In the genomic region with DNA sequence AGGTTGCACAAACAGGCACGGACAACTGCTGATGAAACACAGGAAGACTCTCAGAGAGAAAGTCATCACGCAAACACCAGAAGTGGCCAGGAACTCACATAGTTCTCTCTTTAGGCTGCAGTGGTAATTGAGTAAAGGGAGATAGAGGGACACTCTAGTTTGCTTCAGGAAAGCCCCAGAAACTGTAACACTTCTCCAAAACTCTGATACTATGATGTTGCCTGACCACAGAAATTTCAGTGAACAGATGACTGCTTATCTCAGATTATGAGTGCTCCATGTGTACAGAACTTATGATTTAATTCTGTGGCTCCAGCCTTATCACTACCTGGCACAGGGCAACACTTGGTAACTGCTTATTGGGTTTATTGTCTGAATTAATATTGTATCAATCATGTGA, we compare ENCODE assay signal across 23 cellular contexts.
A peak's percentile ranks its signal among the peaks of the same experiment; 100 is the strongest.
DNase-seq lines count a peak whose midpoint lies in the region; ATAC-seq, FAIRE-seq and TF ChIP-seq lines count a peak whose summit lies in the region.
"Had no signal": no experiment of that assay in that cellular context is flagged by ENCODE, and none has a peak within 500 bp of the region (broad histone marks: within the 10 kb centered on the region; RNA-seq: fewer than 3 reads in every experiment).

No MANE protein-coding gene starts in this region.

- no peak for DNase-seq in GM12878 (ENCODE audit: low read depth, low spot score)
- no peak for DNase-seq in natural killer cell treated with Interleukin-12 subunit alpha and Interleukin-12 subunit beta and Interleukin-15 and Interleukin-18, amount 100 ng/mL, for 72 hours (ENCODE audit: low spot score)
- DNase-seq in germinal center (ENCODE audit: low spot score), result no peak
- DNase-seq: GF-D8; natural killer cell; NCI-H1092; NCI-H2171; NCI-H82; stimulated activated CD4-positive, alpha-beta T cell treated with anti-CD3 and anti-CD28 coated beads, Interleukin-12 subunit alpha, Interleukin-12 subunit beta, amount 100 ng/mL, for 4 hours; SW 1271 had no signal

- H3K27me3 Mint-ChIP-seq in natural killer cell treated with Interleukin-12 subunit alpha and Interleukin-12 subunit beta and Interleukin-15 and Interleukin-18, amount 100 ng/mL, for 72 hours, result no peaks in the 10 kb centered on the region

- H3K4me1 ChIP-seq in GM12878 (ENCODE audit: control insufficient read depth, insufficient read depth, low read length), result no peaks in the 10 kb centered on the region
- H3K4me1 ChIP-seq: gastroesophageal sphincter, vagina had no signal

- intact Hi-C loops in GM12878 (cut with micrococcal nuclease; ENCODE audit: unreplicated experiment), result no loop called here

- H2AFZ ChIP-seq in GM12878 (ENCODE audit: control insufficient read depth, low read depth, low read length), result no peak overlapping the region

- H3K9me3 Mint-ChIP-seq in natural killer cell treated with Interleukin-12 subunit alpha and Interleukin-12 subunit beta and Interleukin-15 and Interleukin-18, amount 100 ng/mL, for 72 hours, result no peaks in the 10 kb centered on the region

- H3K9ac ChIP-seq in GM12878 (ENCODE audit: control insufficient read depth, insufficient read depth, low read length), result no peak overlapping the region

- SMC1A ChIA-PET in GM12878 (lab: Charles Lee; ENCODE audit: uncharacterized antibody, unreplicated experiment), result no interaction called here

- POLR2A ChIA-PET in GM12878 (lab: Charles Lee), result no interaction called here

- TF ChIP-seq RAD21 in GM12878 (IDR thresholded peaks at IDR 0.05; ENCODE audit: insufficient read depth, low read depth, low read length), result no peak

- no peak for TF ChIP-seq POLR2A in GM12878 (IDR thresholded peaks at IDR 0.05; ENCODE audit: low read depth, low read length)

- H3K27ac Mint-ChIP-seq in natural killer cell treated with Interleukin-12 subunit alpha and Interleukin-12 subunit beta and Interleukin-15 and Interleukin-18, amount 100 ng/mL, for 72 hours, result no peak overlapping the region
- H3K27ac Mint-ChIP-seq: natural killer cell had no signal

- WGBS in GM12878 (ENCODE audit: insufficient coverage, insufficient replicate concordance, low lambda C conversion rate, missing lambda C conversion rate), result 4% methylated on average over 2 of the region's 2 CpGs

- no peak overlapping the region for H3K4me3 Mint-ChIP-seq in natural killer cell treated with Interleukin-12 subunit alpha and Interleukin-12 subunit beta and Interleukin-15 and Interleukin-18, amount 100 ng/mL, for 72 hours
- H3K4me3 Mint-ChIP-seq: natural killer cell had no signal

- no peaks in the 10 kb centered on the region for H3K9me3 ChIP-seq in GM12878 (replicated peaks; ENCODE audit: control insufficient read depth, insufficient read depth, low read length)
- H3K9me3 ChIP-seq: gastroesophageal sphincter, vagina had no signal

- no peaks in the 10 kb centered on the region for H3K79me2 ChIP-seq in GM12878 (ENCODE audit: control insufficient read depth, insufficient read depth, low read length)

- H3K27ac ChIP-seq in GM12878 (ENCODE audit: control insufficient read depth, insufficient read depth), result no peak overlapping the region
- H3K27ac ChIP-seq: gastroesophageal sphincter, HL-60, vagina had no signal

- no peak for FAIRE-seq in GM12878 (lab: Jason Lieb, UNC)
- FAIRE-seq: astrocyte, colon, D721Med, K562 had no signal

- CTCF ChIA-PET in GM12878 (lab: Yijun Ruan, JAX), result no interaction called here

- no peaks in the 10 kb centered on the region for H4K20me1 ChIP-seq in GM12878 (ENCODE audit: control insufficient read depth, insufficient read depth)

- no peak for TF ChIP-seq EP300 in GM12878 (IDR thresholded peaks at IDR 0.05; ENCODE audit: borderline replicate concordance in 1 of 2, control insufficient read depth in 1 of 2, low read depth in 2 of 2, low read length in 2 of 2)

- RAD21 ChIA-PET in GM12878 (lab: Charles Lee; ENCODE audit: unreplicated experiment), result no interaction called here

- H3K27me3 ChIP-seq in GM12878 (replicated peaks in 1 of 2; ENCODE audit: control insufficient read depth in 2 of 2, insufficient read depth in 2 of 2, low read length in 1 of 2), result no peaks in the 10 kb centered on the region
- H3K27me3 ChIP-seq: gastroesophageal sphincter, vagina had no signal

- no peaks in the 10 kb centered on the region for H3K36me3 Mint-ChIP-seq in natural killer cell treated with Interleukin-12 subunit alpha and Interleukin-12 subunit beta and Interleukin-15 and Interleukin-18, amount 100 ng/mL, for 72 hours
- H3K36me3 Mint-ChIP-seq: natural killer cell had no signal

- H3K36me3 ChIP-seq in GM12878 (ENCODE audit: control insufficient read depth in 2 of 2, insufficient read depth in 2 of 2, low read length in 1 of 2), result no peaks in the 10 kb centered on the region
- H3K36me3 ChIP-seq: gastroesophageal sphincter, vagina had no signal

- no TSS peak for BruUV-seq in GM12878 (replicated peaks; lab: Mats Ljungman, UMichigan)

- no peak overlapping the region for H3K4me3 ChIP-seq in GM12878
- H3K4me3 ChIP-seq: gastroesophageal sphincter, K562, lung, vagina had no signal

- in situ Hi-C loops in GM12878 (cut with MboI), result no loop called here

- peak; percentile 60 for ATAC-seq in GM18517 (IDR thresholded peaks at IDR 0.05; ENCODE audit: unreplicated experiment)
- ATAC-seq in GM21528 (IDR thresholded peaks at IDR 0.05; ENCODE audit: low FRiP score, unreplicated experiment), result peak; percentile 66
- ATAC-seq in HG03159 (IDR thresholded peaks at IDR 0.05; ENCODE audit: unreplicated experiment), result peak; percentile 62
- peak; percentile 68 for ATAC-seq in GM12878
- no peak for ATAC-seq in HG03521 (IDR thresholded peaks at IDR 0.05; ENCODE audit: unreplicated experiment)
- ATAC-seq in natural killer cell treated with Interleukin-12 subunit alpha and Interleukin-12 subunit beta and Interleukin-15 and Interleukin-18, amount 100 ng/mL, for 72 hours, result no peak
- ATAC-seq in HG03108 (IDR thresholded peaks at IDR 0.05; ENCODE audit: unreplicated experiment), result no peak
- ATAC-seq: gastroesophageal sphincter, K562 had no signal

- no peak overlapping the region for H3K4me2 ChIP-seq in GM12878 (ENCODE audit: control insufficient read depth, insufficient read depth)

- H3K4me1 Mint-ChIP-seq in natural killer cell treated with Interleukin-12 subunit alpha and Interleukin-12 subunit beta and Interleukin-15 and Interleukin-18, amount 100 ng/mL, for 72 hours (ENCODE audit: low read depth in 2 of 2), result no peaks in the 10 kb centered on the region
- H3K4me1 Mint-ChIP-seq: natural killer cell had no signal

- no peak for TF ChIP-seq CTCF in GM12878 (IDR thresholded peaks at IDR 0.05 in 2 of 3, conservative IDR thresholded peaks at IDR 0.05 in 1 of 3; ENCODE audit: control insufficient read depth in 2 of 3, extremely low read depth in 1 of 3, insufficient read depth in 1 of 3, low read depth in 3 of 3, low read length in 3 of 3)

TF ChIP-seq in GM12878, 131 proteins besides CTCF, POLR2A, EP300 and RAD21 (continues in another document):
- no peak for TF ChIP-seq ZNF274 (IDR thresholded peaks at IDR 0.05; ENCODE audit: insufficient read depth, insufficient read length)
- no peak for TF ChIP-seq BRCA1 (IDR thresholded peaks at IDR 0.05; ENCODE audit: low read depth, low read length)
- peak; percentile 69 for TF ChIP-seq RUNX3 (IDR thresholded peaks at IDR 0.05; ENCODE audit: low read length)
- TF ChIP-seq, protein P1, sequence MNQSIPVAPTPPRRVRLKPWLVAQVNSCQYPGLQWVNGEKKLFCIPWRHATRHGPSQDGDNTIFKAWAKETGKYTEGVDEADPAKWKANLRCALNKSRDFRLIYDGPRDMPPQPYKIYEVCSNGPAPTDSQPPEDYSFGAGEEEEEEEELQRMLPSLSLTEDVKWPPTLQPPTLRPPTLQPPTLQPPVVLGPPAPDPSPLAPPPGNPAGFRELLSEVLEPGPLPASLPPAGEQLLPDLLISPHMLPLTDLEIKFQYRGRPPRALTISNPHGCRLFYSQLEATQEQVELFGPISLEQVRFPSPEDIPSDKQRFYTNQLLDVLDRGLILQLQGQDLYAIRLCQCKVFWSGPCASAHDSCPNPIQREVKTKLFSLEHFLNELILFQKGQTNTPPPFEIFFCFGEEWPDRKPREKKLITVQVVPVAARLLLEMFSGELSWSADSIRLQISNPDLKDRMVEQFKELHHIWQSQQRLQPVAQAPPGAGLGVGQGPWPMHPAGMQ (IDR thresholded peaks at IDR 0.05; ENCODE audit: borderline replicate concordance), result no peak
- TF ChIP-seq BMI1 (IDR thresholded peaks at IDR 0.05; ENCODE audit: borderline replicate concordance), result no peak
- TF ChIP-seq, protein P2, sequence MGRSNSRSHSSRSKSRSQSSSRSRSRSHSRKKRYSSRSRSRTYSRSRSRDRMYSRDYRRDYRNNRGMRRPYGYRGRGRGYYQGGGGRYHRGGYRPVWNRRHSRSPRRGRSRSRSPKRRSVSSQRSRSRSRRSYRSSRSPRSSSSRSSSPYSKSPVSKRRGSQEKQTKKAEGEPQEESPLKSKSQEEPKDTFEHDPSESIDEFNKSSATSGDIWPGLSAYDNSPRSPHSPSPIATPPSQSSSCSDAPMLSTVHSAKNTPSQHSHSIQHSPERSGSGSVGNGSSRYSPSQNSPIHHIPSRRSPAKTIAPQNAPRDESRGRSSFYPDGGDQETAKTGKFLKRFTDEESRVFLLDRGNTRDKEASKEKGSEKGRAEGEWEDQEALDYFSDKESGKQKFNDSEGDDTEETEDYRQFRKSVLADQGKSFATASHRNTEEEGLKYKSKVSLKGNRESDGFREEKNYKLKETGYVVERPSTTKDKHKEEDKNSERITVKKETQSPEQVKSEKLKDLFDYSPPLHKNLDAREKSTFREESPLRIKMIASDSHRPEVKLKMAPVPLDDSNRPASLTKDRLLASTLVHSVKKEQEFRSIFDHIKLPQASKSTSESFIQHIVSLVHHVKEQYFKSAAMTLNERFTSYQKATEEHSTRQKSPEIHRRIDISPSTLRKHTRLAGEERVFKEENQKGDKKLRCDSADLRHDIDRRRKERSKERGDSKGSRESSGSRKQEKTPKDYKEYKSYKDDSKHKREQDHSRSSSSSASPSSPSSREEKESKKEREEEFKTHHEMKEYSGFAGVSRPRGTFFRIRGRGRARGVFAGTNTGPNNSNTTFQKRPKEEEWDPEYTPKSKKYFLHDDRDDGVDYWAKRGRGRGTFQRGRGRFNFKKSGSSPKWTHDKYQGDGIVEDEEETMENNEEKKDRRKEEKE (IDR thresholded peaks at IDR 0.05), result no peak
- no peak for TF ChIP-seq ASH2L (IDR thresholded peaks at IDR 0.05; ENCODE audit: borderline replicate concordance, low read depth)

Comparison
In these comparisons a context has a peak if more than half of its experiments do, and no peak if none do; other contexts are left out.
1. ATAC-seq: peak in GM18517 (single experiment), GM21528 (single experiment), HG03159 (single experiment) and GM12878 (single experiment); none in HG03521 (single experiment), natural killer cell treated with Interleukin-12 subunit alpha and Interleukin-12 subunit beta and Interleukin-15 and Interleukin-18, amount 100 ng/mL, for 72 hours (0 of 2) and HG03108 (single experiment).